In genomic region chr1:234521802-234522185, GRCh38 we compare ENCODE assay signal across 15 cellular contexts. TPM values are rescaled to one million over a fixed set of nuclear protein-coding genes. Genes with fewer than 3 reads are reported as not detected.
A peak's percentile ranks its signal among the peaks of the same experiment; 100 is the strongest.
DNase-seq lines count a peak whose midpoint lies in the region; ATAC-seq, FAIRE-seq and TF ChIP-seq lines count a peak whose summit lies in the region.
"Had no signal": no experiment of that assay in that cellular context is flagged by ENCODE, and none has a peak within 500 bp of the region (broad histone marks: within the 10 kb centered on the region; RNA-seq: fewer than 3 reads in every experiment).

No MANE protein-coding gene starts in this region.

- H3K23ac ChIP-seq in IMR-90 (ENCODE audit: low read depth, low read length) (no peak overlapping the region), H1 (ENCODE audit: insufficient read length) (no peak overlapping the region)

- H2BK20ac ChIP-seq in IMR-90 (ENCODE audit: low read depth, low read length), result peak overlapping the region; percentile 58; the same call in 1 of the 2 replicates
- no peak overlapping the region for H2BK20ac ChIP-seq in H1 (ENCODE audit: low read length)

- POLR2A ChIA-PET in IMR-90 (lab: Charles Lee; ENCODE audit: unreplicated experiment), result no interaction called here
- POLR2A ChIA-PET in H1 (lab: Charles Lee; ENCODE audit: partially characterized antibody), result interaction anchor here (0.9 to 1.3 kb wide), 2 partner anchors 14 to 203 kb away, joined by 3 read pairs; no protein-coding TSS in a partner anchor
- POLR2A ChIA-PET in CD8-positive, alpha-beta T cell (lab: Charles Lee), result no interaction called here

- no peak overlapping the region for H3K4me3 ChIP-seq in BLaER1 treated with 17β-estradiol and CSF1 and Interleukin-3, amounts not matched to agents 10 nM and 100 nM
- H3K4me3 ChIP-seq in IMR-90 (ENCODE audit: insufficient read depth, low read depth, low read length) (no peak overlapping the region), H1 (ENCODE audit: extremely low read depth in 1 of 4, insufficient read depth in 2 of 4, low read depth in 3 of 4, low read length in 4 of 4) (no peak overlapping the region), skeletal muscle tissue (ENCODE audit: low read length in 3 of 3) (no peak overlapping the region)
- H3K4me3 ChIP-seq in CD8-positive, alpha-beta T cell (ENCODE audit: low read depth, low read length), result no peak overlapping the region
- H3K4me3 ChIP-seq: ascending aorta, neural progenitor cell had no signal

- H2AK5ac ChIP-seq in IMR-90 (ENCODE audit: low read depth, low read length) (peak overlapping the region; percentile 49), H1 (ENCODE audit: low read depth, low read length) (no peak overlapping the region)

- H3K27me3 ChIP-seq in BLaER1 treated with 17β-estradiol and CSF1 and Interleukin-3, amounts not matched to agents 10 nM and 100 nM, result no peaks in the 10 kb centered on the region
- H3K27me3 ChIP-seq in IMR-90 (ENCODE audit: control insufficient read depth, insufficient read depth, low read length) (no peaks in the 10 kb centered on the region), H1 (replicated peaks in 1 of 4; ENCODE audit: control insufficient read depth in 3 of 4, extremely low read depth in 1 of 4, insufficient read depth in 3 of 4, low read length in 3 of 4) (no peaks in the 10 kb centered on the region), skeletal muscle tissue (ENCODE audit: control insufficient read depth in 3 of 3, insufficient read depth in 3 of 3, low read length in 3 of 3) (no peaks in the 10 kb centered on the region)
- H3K27me3 ChIP-seq in CD8-positive, alpha-beta T cell (ENCODE audit: insufficient read depth, low read length), result no peaks in the 10 kb centered on the region
- H3K27me3 ChIP-seq: ascending aorta, neural progenitor cell had no signal

- peak overlapping the region; percentile 58; the same call in 1 of the 2 replicates for H3K18ac ChIP-seq in IMR-90 (ENCODE audit: low read depth, low read length)
- no peak overlapping the region for H3K18ac ChIP-seq in H1 (ENCODE audit: extremely low read depth, low read length)

- no peaks in the 10 kb centered on the region for H3K9me3 Mint-ChIP-seq in CD8-positive, alpha-beta T cell
- H3K9me3 Mint-ChIP-seq: neural progenitor cell had no signal

- peaks cover 93 to 98% (median 95%) of the 10 kb centered on the region in 10 experiments for H3K4me1 ChIP-seq in BLaER1 treated with 17β-estradiol and CSF1 and Interleukin-3, amounts not matched to agents 10 nM and 100 nM
- peaks cover 15% of the 10 kb centered on the region for H3K4me1 ChIP-seq in IMR-90 (ENCODE audit: control insufficient read depth, insufficient read depth, low read length)
- peaks cover 0 to 6% (median 2%) of the 10 kb centered on the region in 4 experiments; a peak in 3 of 7 replicates for H3K4me1 ChIP-seq in H1 (replicated peaks in 1 of 4; ENCODE audit: control insufficient read depth in 3 of 4, insufficient read depth in 4 of 4, low read length in 3 of 4)
- H3K4me1 ChIP-seq in skeletal muscle tissue (ENCODE audit: control insufficient read depth in 3 of 3, insufficient read depth in 3 of 3, low read length in 3 of 3), result peaks cover 43 to 60% (median 60%) of the 10 kb centered on the region in 3 donors
- H3K4me1 ChIP-seq in CD8-positive, alpha-beta T cell (ENCODE audit: insufficient read depth, low read length), result peaks cover 14% of the 10 kb centered on the region

- no peaks in the 10 kb centered on the region for H3K36me3 Mint-ChIP-seq in CD8-positive, alpha-beta T cell
- H3K36me3 Mint-ChIP-seq: neural progenitor cell had no signal

- H3K9me3 ChIP-seq in BLaER1 treated with 17β-estradiol and CSF1 and Interleukin-3, amounts not matched to agents 10 nM and 100 nM (replicated peaks in 1 of 11), result peaks cover 0 to 10% (median 0%) of the 10 kb centered on the region in 11 experiments; a peak in 4 of 22 replicates
- H3K9me3 ChIP-seq in IMR-90 (ENCODE audit: control insufficient read depth, insufficient read depth, low read length) (no peaks in the 10 kb centered on the region), H1 (ENCODE audit: insufficient read depth in 2 of 2, low read depth in 1 of 2, low read length in 1 of 2) (no peaks in the 10 kb centered on the region), skeletal muscle tissue (ENCODE audit: control insufficient read depth in 3 of 3, low read length in 3 of 3) (no peaks in the 10 kb centered on the region)
- no peaks in the 10 kb centered on the region for H3K9me3 ChIP-seq in CD8-positive, alpha-beta T cell (ENCODE audit: low read length)
- H3K9me3 ChIP-seq: ascending aorta had no signal

- FAIRE-seq in H1 (lab: Jason Lieb, UNC), result no peak
- FAIRE-seq: colon had no signal

- DNase-seq in IMR-90, result no peak
- no peak for DNase-seq in H1 (ENCODE audit: low read depth in 1 of 2, low spot score in 2 of 2)
- no peak for DNase-seq in CD8-positive, alpha-beta T cell
- DNase-seq: mesendoderm, NCI-H2171 treated with DMSO at 0.1 percent for 48 hours, NCI-H82, retina, SW 1271 had no signal

- H2BK5ac ChIP-seq in IMR-90 (ENCODE audit: low read depth, low read length, poor library complexity, severe bottlenecking), result no peak overlapping the region
- H2BK5ac ChIP-seq in H1 (ENCODE audit: low read depth, low read length), result no peak overlapping the region; the same call in 1 of the 2 replicates

- no peak overlapping the region for H2AFZ ChIP-seq in IMR-90 (replicated peaks; ENCODE audit: low read length, poor library complexity)
- no peak overlapping the region for H2AFZ ChIP-seq in H1 (ENCODE audit: low read length)
- H2AFZ ChIP-seq: neural progenitor cell had no signal

- no peaks in the 10 kb centered on the region for H3K79me1 ChIP-seq in IMR-90 (ENCODE audit: low read depth in 1 of 2, low read length in 2 of 2)
- H3K79me1 ChIP-seq in H1 (ENCODE audit: low read depth, low read length), result no peaks in the 10 kb centered on the region

- H3K4me1 Mint-ChIP-seq in CD8-positive, alpha-beta T cell (ENCODE audit: low read depth), result no peaks in the 10 kb centered on the region

- peak overlapping the region; percentile 76 to 99 (median 93) for H3K4me2 ChIP-seq in BLaER1 treated with 17β-estradiol and CSF1 and Interleukin-3, amounts not matched to agents 10 nM and 100 nM
- H3K4me2 ChIP-seq in IMR-90 (ENCODE audit: low read depth, low read length), result no peak overlapping the region
- H3K4me2 ChIP-seq in H1 (ENCODE audit: insufficient read depth in 1 of 2, low read depth in 2 of 2, low read length in 2 of 2), result no peak overlapping the region

- H2BK12ac ChIP-seq in H1 (ENCODE audit: low read depth, low read length), result peak overlapping the region; percentile 51

- TF ChIP-seq RAD21 in IMR-90 (IDR thresholded peaks at IDR 0.05; ENCODE audit: low read length) (no peak), H1 (IDR thresholded peaks at IDR 0.05 in 1 of 2, conservative IDR thresholded peaks at IDR 0.05 in 1 of 2; ENCODE audit: low read depth in 2 of 2, low read length in 2 of 2) (no peak)

- TF ChIP-seq CTCF in IMR-90 (conservative IDR thresholded peaks at IDR 0.05; ENCODE audit: low read depth, low read length) (no peak), H1 (IDR thresholded peaks at IDR 0.05; ENCODE audit: control extremely low read depth in 1 of 3, insufficient read depth in 1 of 3, low read depth in 1 of 3, low read length in 3 of 3) (no peak)
- no peak for TF ChIP-seq CTCF in CD8-positive, alpha-beta T cell (IDR thresholded peaks at IDR 0.05)

- no peaks in the 10 kb centered on the region for H3K79me2 ChIP-seq in H1 (ENCODE audit: control insufficient read depth in 1 of 2, insufficient read depth in 2 of 2, low read length in 2 of 2)

- H3K9ac ChIP-seq in BLaER1 treated with 17β-estradiol and CSF1 and Interleukin-3, amounts not matched to agents 10 nM and 100 nM, result peak overlapping the region; percentile 74 to 96 (median 88); a peak in 21 of 22 replicates
- H3K9ac ChIP-seq in IMR-90 (ENCODE audit: low read depth, low read length) (no peak overlapping the region), H1 (replicated peaks in 1 of 4; ENCODE audit: extremely low read depth in 1 of 4, low read depth in 3 of 4, low read length in 3 of 4) (no peak overlapping the region), skeletal muscle tissue (ENCODE audit: low read depth in 1 of 3, low read length in 3 of 3) (peak overlapping the region in 1 of 3 donors; percentile 55)
- H3K9ac ChIP-seq: neural progenitor cell had no signal

- peaks cover 3% of the 10 kb centered on the region for H3K27me3 Mint-ChIP-seq in CD8-positive, alpha-beta T cell (ENCODE audit: low read depth)

- intact Hi-C loops in IMR-90 (cut with micrococcal nuclease), result no loop called here
- intact Hi-C loops in CD8-positive, alpha-beta T cell (cut with DNase I, micrococcal nuclease), result no loop called here

- no peaks in the 10 kb centered on the region for H3K23me2 ChIP-seq in H1 (ENCODE audit: low read depth, low read length)

- peak overlapping the region; percentile 29 for H2AK9ac ChIP-seq in IMR-90 (replicated peaks; ENCODE audit: low read depth, low read length, poor library complexity)

- H3K14ac ChIP-seq in IMR-90 (replicated peaks; ENCODE audit: low read depth, low read length) (no peak overlapping the region), H1 (ENCODE audit: insufficient read length) (no peak overlapping the region)

- dilution Hi-C loops in IMR-90 (cut with HindIII; ENCODE audit: low sequenced_read_pairs, unreplicated experiment), result no loop called here

- H3K36me3 ChIP-seq in BLaER1 treated with 17β-estradiol and CSF1 and Interleukin-3, amounts not matched to agents 10 nM and 100 nM, result no peaks in the 10 kb centered on the region
- H3K36me3 ChIP-seq in IMR-90 (ENCODE audit: control insufficient read depth, insufficient read depth, low read length) (no peaks in the 10 kb centered on the region), H1 (ENCODE audit: control insufficient read depth in 2 of 4, insufficient read depth in 4 of 4, low read length in 3 of 4) (no peaks in the 10 kb centered on the region), skeletal muscle tissue (ENCODE audit: control insufficient read depth in 3 of 3, insufficient read depth in 3 of 3, low read length in 3 of 3) (no peaks in the 10 kb centered on the region)
- no peaks in the 10 kb centered on the region for H3K36me3 ChIP-seq in CD8-positive, alpha-beta T cell (ENCODE audit: insufficient read depth, low read length)
- H3K36me3 ChIP-seq: ascending aorta, neural progenitor cell had no signal

- ATAC-seq in IMR-90 (ENCODE audit: low read depth), result no peak
- ATAC-seq in GM18861 (IDR thresholded peaks at IDR 0.05; ENCODE audit: unreplicated experiment), result no peak
- no peak for ATAC-seq in CD8-positive, alpha-beta T cell
- ATAC-seq in GM21737 (IDR thresholded peaks at IDR 0.05; ENCODE audit: unreplicated experiment), result no peak

- in situ Hi-C loops in IMR-90 (cut with MboI; ENCODE audit: low sequenced_read_pairs), result no loop called here

- TF ChIP-seq POLR2A in IMR-90 (IDR thresholded peaks at IDR 0.05; ENCODE audit: low read depth, low read length) (no peak), H1 (IDR thresholded peaks at IDR 0.05; ENCODE audit: control extremely low read depth in 1 of 2, low read depth in 2 of 2, low read length in 2 of 2) (no peak)

- no peak overlapping the region for H3K4me3 Mint-ChIP-seq in CD8-positive, alpha-beta T cell
- H3K4me3 Mint-ChIP-seq: neural progenitor cell had no signal

- peak overlapping the region; percentile 55; the same call in 1 of the 2 replicates for H2BK120ac ChIP-seq in IMR-90 (ENCODE audit: low read depth, low read length)
- no peak overlapping the region for H2BK120ac ChIP-seq in H1 (replicated peaks; ENCODE audit: low read depth, low read length)

- TF ChIP-seq EP300 in H1 (IDR thresholded peaks at IDR 0.05; ENCODE audit: borderline replicate concordance in 1 of 2, low read depth in 2 of 2, low read length in 2 of 2), result no peak

- H3K4ac ChIP-seq in IMR-90 (ENCODE audit: low read depth, low read length) (peak overlapping the region; percentile 40; the same call in 1 of the 2 replicates), H1 (replicated peaks; ENCODE audit: insufficient read length, low read depth, low read length) (no peak overlapping the region)

- H2BK15ac ChIP-seq in IMR-90 (ENCODE audit: low read depth, low read length) (peak overlapping the region; percentile 44; the same call in 1 of the 3 replicates), H1 (ENCODE audit: low read length) (no peak overlapping the region)

- H3K9me1 ChIP-seq in IMR-90 (ENCODE audit: insufficient read depth, low read length), result peaks cover 11% of the 10 kb centered on the region

- H4K91ac ChIP-seq in IMR-90 (ENCODE audit: insufficient read depth, low read depth, low read length) (peak overlapping the region; percentile 23; the same call in 1 of the 2 replicates), H1 (replicated peaks; ENCODE audit: insufficient read length, low read length) (no peak overlapping the region)

- H4K20me1 ChIP-seq in BLaER1 treated with 17β-estradiol and CSF1 and Interleukin-3, amounts not matched to agents 10 nM and 100 nM, result no peaks in the 10 kb centered on the region
- H4K20me1 ChIP-seq in IMR-90 (ENCODE audit: insufficient read depth, low read length), result no peaks in the 10 kb centered on the region
- no peaks in the 10 kb centered on the region for H4K20me1 ChIP-seq in H1 (replicated peaks in 1 of 2; ENCODE audit: control insufficient read depth in 1 of 2, insufficient read depth in 2 of 2, low read length in 2 of 2)

- H3K27ac Mint-ChIP-seq in CD8-positive, alpha-beta T cell, result no peak overlapping the region
- H3K27ac Mint-ChIP-seq: neural progenitor cell had no signal

- H3K56ac ChIP-seq in IMR-90 (ENCODE audit: extremely low read depth, insufficient read depth, low read length), result no peak overlapping the region
- no peak overlapping the region for H3K56ac ChIP-seq in H1 (replicated peaks; ENCODE audit: insufficient read length, low read depth, low read length)

- WGBS in IMR-90 (ENCODE audit: extremely low coverage in 2 of 2, insufficient read length in 1 of 2), 2 experiments, result 90% methylated on average over 2 of the region's 5 CpGs; no CpG with 5 or more reads in 1 of the 2 experiments
- WGBS in H1 (ENCODE audit: extremely low coverage in 1 of 2, insufficient coverage in 1 of 2, insufficient read length in 1 of 2, insufficient replicate concordance in 2 of 2, low coverage in 1 of 2, low lambda C conversion rate in 2 of 2, missing lambda C conversion rate in 1 of 2), 2 experiments, result 93% methylated on average over 5 of the region's 5 CpGs; no CpG with 5 or more reads in 1 of the 2 experiments

- no TSS peak for BruUV-seq in IMR-90 (replicated peaks; lab: Mats Ljungman, UMichigan)

- peak overlapping the region; percentile 32 for H4K5ac ChIP-seq in IMR-90 (ENCODE audit: low read depth, low read length)
- H4K5ac ChIP-seq in H1 (ENCODE audit: insufficient read length, low read depth, low read length), result no peak overlapping the region

- H3K27ac ChIP-seq in BLaER1 treated with 17β-estradiol and CSF1 and Interleukin-3, amounts not matched to agents 10 nM and 100 nM, result peak overlapping the region; percentile 95 to 99 (median 98)
- no peak overlapping the region for H3K27ac ChIP-seq in IMR-90 (ENCODE audit: insufficient read depth, low read length)
- H3K27ac ChIP-seq in H1 (ENCODE audit: low read depth, low read length), result no peak overlapping the region
- H3K27ac ChIP-seq in skeletal muscle tissue (ENCODE audit: low read depth, low read length), result peak overlapping the region; percentile 92
- no peak overlapping the region for H3K27ac ChIP-seq in CD8-positive, alpha-beta T cell (ENCODE audit: low read depth, low read length)
- H3K27ac ChIP-seq: neural progenitor cell had no signal

- CTCF ChIA-PET in IMR-90 (lab: Yijun Ruan, JAX), result interaction anchor here (1.8 kb wide), 1 partner anchor 76 kb away, joined by 4 read pairs; no protein-coding TSS in a partner anchor
- CTCF ChIA-PET in H1 (lab: Charles Lee; ENCODE audit: partially characterized antibody), result interaction anchor here (0.6 to 1.7 kb wide), 3 partner anchors 8 to 355 kb away, joined by 3 to 7 read pairs (median 4); no protein-coding TSS in a partner anchor
- CTCF ChIA-PET in CD8-positive, alpha-beta T cell (lab: Charles Lee), result interaction anchor here (1.0 to 1.2 kb wide), 2 partner anchors 22 to 78 kb away, joined by 3 to 5 read pairs; no protein-coding TSS in a partner anchor

- H4K8ac ChIP-seq in IMR-90 (ENCODE audit: low read depth in 2 of 2, low read length in 2 of 2), result peak overlapping the region in 1 of 2 experiments; percentile 0; a peak in 1 of 4 replicates
- peak overlapping the region; percentile 62; the same call in 1 of the 2 replicates for H4K8ac ChIP-seq in H1 (ENCODE audit: extremely low read depth, insufficient read depth, low read length)

RNA-seq across cellular contexts. Expression of gene TARBP1, which starts 42.8 kb away (rescaled TPM):
- 10.6 and 12.8 TPM in 2 replicates for total RNA-seq in IMR-90 (2012; rRNA removed)
- 16.0 and 17.7 TPM in 2 replicates for polyA plus RNA-seq in IMR-90 (2012; rRNA removed)
- 2.9 and 4.6 TPM in 2 replicates for polyA plus RNA-seq in IMR-90 (2012; cell fraction: cytosol; rRNA removed)
- polyA plus RNA-seq in IMR-90 (2012; cell fraction: nucleus; rRNA removed; ENCODE audit: low replicate concordance), result 20.3 and 133 TPM in 2 replicates
- 18.6 and 21.9 TPM in 2 replicates for total RNA-seq in H1 (2021; fragmentation: NEBNext Ultra II Directional; extraction: Animal tissue kit (Norgen Biotek cat#: 25700))
- polyA plus RNA-seq in H1 (2011; rRNA removed), result 18.8 and 32.3 TPM in 2 replicates
- polyA plus RNA-seq in H1 (2011; cell fraction: cytosol; rRNA removed), result 30.1 TPM
- 38.3 TPM for polyA plus RNA-seq in H1 (2011; cell fraction: nucleus; rRNA removed)
- 23.6 to 27.0 TPM (median 24.8 TPM) in 4 replicates for polyA plus RNA-seq in H1 (2012, experiment 1 of 2)
- polyA plus RNA-seq in H1 (2012, experiment 2 of 2), result 3.3 TPM
- 10.5 TPM for polyA plus RNA-seq in H1 (2013, experiment 1 of 2)
- polyA plus RNA-seq in H1 (2013, experiment 2 of 2), result 9.7 TPM
- 17.4 and 23.1 TPM in 2 replicates for polyA minus RNA-seq in H1 (2011; rRNA and poly(A)+ RNA removed)
- 9.3 TPM for polyA minus RNA-seq in H1 (2011; cell fraction: cytosol; rRNA and poly(A)+ RNA removed)
- polyA minus RNA-seq in H1 (2011; cell fraction: nucleus; rRNA and poly(A)+ RNA removed), result 22.0 TPM
- total RNA-seq in skeletal muscle tissue, result 36.5 TPM
- total RNA-seq in CD8-positive, alpha-beta T cell, result 10 to 100 TPM; 38.2 to 39.5 TPM

Comparison
In these comparisons a context has a peak if more than half of its experiments do, and no peak if none do; other contexts are left out.
1. H3K27ac ChIP-seq: peak in BLaER1 treated with 17β-estradiol and CSF1 and Interleukin-3, amounts not matched to agents 10 nM and 100 nM (11 of 11) and skeletal muscle tissue (single experiment); none in IMR-90 (single experiment), H1 (single experiment) and CD8-positive, alpha-beta T cell (single experiment).
2. H3K4me2 ChIP-seq: peak in BLaER1 treated with 17β-estradiol and CSF1 and Interleukin-3, amounts not matched to agents 10 nM and 100 nM (11 of 11); none in IMR-90 (single experiment) and H1 (0 of 2).
3. H3K9ac ChIP-seq: peak in BLaER1 treated with 17β-estradiol and CSF1 and Interleukin-3, amounts not matched to agents 10 nM and 100 nM (11 of 11); none in IMR-90 (single experiment) and H1 (0 of 4).